ENCODE assay signal across 18 cellular contexts in the genomic region with DNA sequence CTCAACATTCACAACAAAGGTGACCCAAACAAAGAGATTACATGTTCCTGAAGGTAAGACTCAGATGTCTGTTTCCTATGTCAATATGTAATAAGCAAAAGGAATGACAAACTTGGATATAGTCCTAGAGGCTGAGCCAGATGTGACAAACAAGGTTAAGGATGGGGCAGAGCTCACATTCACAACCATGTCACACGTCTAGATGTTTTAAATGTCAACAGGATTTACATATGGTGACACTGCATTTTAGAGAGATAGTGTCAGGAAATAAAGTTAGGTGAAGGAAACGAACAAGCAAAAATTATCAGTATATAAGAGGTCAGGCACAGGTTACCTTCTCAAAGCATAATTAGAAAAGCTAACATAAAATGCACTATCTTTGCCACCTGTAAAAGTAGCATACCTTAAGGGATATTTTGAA. TPM values are rescaled to one million over a fixed set of nuclear protein-coding genes. Genes with fewer than 3 reads are reported as not detected.
DNase-seq lines count a peak whose midpoint lies in the region; ATAC-seq, FAIRE-seq and TF ChIP-seq lines count a peak whose summit lies in the region.
"Had no signal": no experiment of that assay in that cellular context is flagged by ENCODE, and none has a peak within 500 bp of the region (broad histone marks: within the 10 kb centered on the region; RNA-seq: fewer than 3 reads in every experiment).

No MANE protein-coding gene starts in this region.

- H3K18ac ChIP-seq in mesendoderm (ENCODE audit: low read length), result no peak overlapping the region

- H2AFZ ChIP-seq in K562 (ENCODE audit: low read depth, low read length), result peak overlapping the region; percentile 53
- no peak overlapping the region for H2AFZ ChIP-seq in HepG2 (ENCODE audit: low read length)

- H3K56ac ChIP-seq in mesendoderm (ENCODE audit: low read length), result no peak overlapping the region

- H3K4ac ChIP-seq in mesendoderm (ENCODE audit: low read depth, low read length), result no peak overlapping the region

- no peak for TF ChIP-seq POLR2A in K562 (conservative IDR thresholded peaks at IDR 0.05)
- no peak for TF ChIP-seq POLR2A in HepG2 (IDR thresholded peaks at IDR 0.05; ENCODE audit: insufficient read depth in 1 of 2, low read depth in 2 of 2, low read length in 2 of 2)

- 0 out of 4 replicates have a peak overlapping the region, but pooled peaks of 1 of the 2 experiments have one; percentile 0 for H3K9ac ChIP-seq in K562 (ENCODE audit: insufficient read depth in 1 of 2, low read depth in 2 of 2, low read length in 2 of 2)
- no peak overlapping the region for H3K9ac ChIP-seq in HepG2 (ENCODE audit: insufficient read depth, low read depth, low read length)
- H3K9ac ChIP-seq in mesendoderm (ENCODE audit: low read length), result no peak overlapping the region

- no peak for TF ChIP-seq CTCF in K562 (IDR thresholded peaks at IDR 0.05 in 2 of 3, conservative IDR thresholded peaks at IDR 0.05 in 1 of 3; ENCODE audit: insufficient read depth in 2 of 3, low read depth in 1 of 3, low read length in 3 of 3)
- TF ChIP-seq CTCF in HepG2 (CRISPR knock-in tag; IDR thresholded peaks at IDR 0.05), result no peak

- no TSS peak for BruUV-seq in K562 (replicated peaks; lab: Mats Ljungman, UMichigan)
- BruUV-seq in HepG2 (replicated peaks; lab: Mats Ljungman, UMichigan), result no TSS peak

- no peaks in the 10 kb centered on the region for H3K9me3 ChIP-seq in K562 (replicated peaks; ENCODE audit: control insufficient read depth, insufficient read depth, low read depth, low read length)
- no peaks in the 10 kb centered on the region for H3K9me3 ChIP-seq in HepG2 (ENCODE audit: low read length)
- H3K9me3 ChIP-seq: Caco-2, HAP-1 had no signal

- no peaks in the 10 kb centered on the region for H3K79me1 ChIP-seq in mesendoderm (ENCODE audit: low read length)

- peaks cover 26% of the 10 kb centered on the region for H3K79me2 ChIP-seq in K562 (ENCODE audit: control insufficient read depth, insufficient read depth, low read length)
- H3K79me2 ChIP-seq in HepG2 (ENCODE audit: insufficient read depth, low read length), result peaks cover 60% of the 10 kb centered on the region
- no peaks in the 10 kb centered on the region for H3K79me2 ChIP-seq in mesendoderm (ENCODE audit: control insufficient read depth, insufficient read depth, low read length)

- H3K4me1 ChIP-seq in K562 (replicated peaks in 1 of 2; ENCODE audit: control insufficient read depth in 2 of 2, insufficient read depth in 2 of 2, low read length in 2 of 2), result peaks cover 8 to 14% of the 10 kb centered on the region in 2 experiments; a peak in 4 of 5 replicates
- H3K4me1 ChIP-seq in HepG2 (ENCODE audit: insufficient read depth, low read length), result peaks cover 56% of the 10 kb centered on the region
- H3K4me1 ChIP-seq in mesendoderm (ENCODE audit: control insufficient read depth, low read depth, low read length), result no peaks in the 10 kb centered on the region
- H3K4me1 ChIP-seq: Caco-2, HAP-1 had no signal

- TF ChIP-seq RAD21 in K562 (CRISPR knock-in tag; conservative IDR thresholded peaks at IDR 0.05 in 1 of 2, IDR thresholded peaks at IDR 0.05 in 1 of 2), result no peak
- no peak for TF ChIP-seq RAD21 in HepG2 (CRISPR knock-in tag; IDR thresholded peaks at IDR 0.05)

- peak; percentile 77 for ATAC-seq in K562
- ATAC-seq in HepG2, result no peak
- no peak for ATAC-seq in HG02588 (IDR thresholded peaks at IDR 0.05; ENCODE audit: unreplicated experiment)

- CTCF ChIA-PET in K562 (lab: Yijun Ruan, JAX; ENCODE audit: low intra/inter-chr PET ratio) (no interaction called here), HepG2 (lab: Yijun Ruan, JAX; ENCODE audit: low intra/inter-chr PET ratio, low total read pairs) (no interaction called here)

- FAIRE-seq in K562 (lab: Jason Lieb, UNC) (peak; percentile 46), HepG2 (lab: Jason Lieb, UNC) (no peak)
- FAIRE-seq: G401.6, GM12892, H54 had no signal

- no peak overlapping the region for H2BK120ac ChIP-seq in mesendoderm (ENCODE audit: low read depth, low read length)

- H3K36me3 ChIP-seq in K562 (ENCODE audit: control insufficient read depth, insufficient read depth, low read length) (no peaks in the 10 kb centered on the region), HepG2 (replicated peaks in 1 of 2; ENCODE audit: control insufficient read depth in 1 of 2, insufficient read depth in 2 of 2, low read length in 2 of 2) (no peaks in the 10 kb centered on the region; a peak in 1 of 5 replicates), mesendoderm (ENCODE audit: control insufficient read depth, insufficient read depth, low read length) (no peaks in the 10 kb centered on the region)
- H3K36me3 ChIP-seq: HAP-1 had no signal

- H2BK5ac ChIP-seq in mesendoderm (ENCODE audit: low read length), result no peak overlapping the region

- WGBS in K562 (ENCODE audit: insufficient coverage, low coverage, missing lambda C conversion rate), result 2% methylated on average over 2 of the region's 2 CpGs
- 55% methylated on average over 2 of the region's 2 CpGs for WGBS in HepG2 (ENCODE audit: low lambda C conversion rate)
- no CpG with 5 or more reads among the region's 2 CpGs for WGBS in mesendoderm (ENCODE audit: extremely low coverage, insufficient coverage, low lambda C conversion rate)

- H2AK5ac ChIP-seq in mesendoderm (ENCODE audit: low read length), result no peak overlapping the region

- H4K8ac ChIP-seq in mesendoderm (ENCODE audit: low read depth, low read length), result no peak overlapping the region

- H3K9me1 ChIP-seq in K562 (ENCODE audit: control insufficient read depth, insufficient read depth, low read length), result no peaks in the 10 kb centered on the region

- TF ChIP-seq EP300 in K562 (IDR thresholded peaks at IDR 0.05; ENCODE audit: low read length) (no peak), HepG2 (IDR thresholded peaks at IDR 0.05; ENCODE audit: low read depth in 2 of 2, low read length in 2 of 2) (no peak), HepG2 (CRISPR knock-in tag; IDR thresholded peaks at IDR 0.05; ENCODE audit: borderline replicate concordance) (no peak)

- H4K20me1 ChIP-seq in K562 (replicated peaks; ENCODE audit: control insufficient read depth, insufficient read depth, low read length), result no peaks in the 10 kb centered on the region
- H4K20me1 ChIP-seq in HepG2 (ENCODE audit: insufficient read depth, low read length), result no peaks in the 10 kb centered on the region

- in situ Hi-C loops in K562 (cut with MboI) (no loop called here), HepG2 (cut with HindIII; ENCODE audit: extremely low pct_ligation_motif_present, low pct_unique_long_range_greater_than_20kb) (no loop called here)

- H2BK15ac ChIP-seq in mesendoderm (replicated peaks; ENCODE audit: low read depth), result no peak overlapping the region

- POLR2A ChIA-PET in K562 (lab: Yijun Ruan, JAX) (interaction anchor here (0.7 to 1.9 kb wide), 5 partner anchors 9 to 26 kb away, joined by 3 to 6 read pairs (median 3); no protein-coding TSS in a partner anchor), HepG2 (lab: Yijun Ruan, JAX) (no interaction called here)

- peak overlapping the region; percentile 40 for H3K27ac ChIP-seq in K562 (ENCODE audit: extremely low read depth, low read depth, low read length)
- no peak overlapping the region for H3K27ac ChIP-seq in HepG2 (ENCODE audit: extremely low read length, insufficient read depth, low read length)
- no peak overlapping the region for H3K27ac ChIP-seq in mesendoderm (ENCODE audit: low read depth, low read length)

- no peaks in the 10 kb centered on the region for H3K27me3 ChIP-seq in K562 (ENCODE audit: control insufficient read depth in 2 of 2, insufficient read depth in 2 of 2, low read length in 2 of 2)
- no peaks in the 10 kb centered on the region for H3K27me3 ChIP-seq in HepG2 (ENCODE audit: control insufficient read depth in 1 of 2, insufficient read depth in 2 of 2, low read length in 2 of 2)
- peaks cover 2% of the 10 kb centered on the region for H3K27me3 ChIP-seq in mesendoderm (ENCODE audit: insufficient read depth, low read length, poor library complexity)

- H4K5ac ChIP-seq in mesendoderm (ENCODE audit: low read length), result no peak overlapping the region

- intact Hi-C loops in K562 (cut with micrococcal nuclease) (loop anchor here (10.0 kb wide), 1 partner anchor 406 kb away; no protein-coding TSS in a partner anchor), HepG2 (cut with micrococcal nuclease; ENCODE audit: unreplicated experiment) (loop anchor here (10.0 kb wide), 1 partner anchor 174 kb away; no protein-coding TSS in a partner anchor)

- H3K4me3 ChIP-seq in K562 (no peak overlapping the region), HepG2 (replicated peaks in 1 of 3; ENCODE audit: insufficient read depth in 1 of 3, low read depth in 2 of 3, low read length in 3 of 3) (no peak overlapping the region), mesendoderm (ENCODE audit: low read length) (no peak overlapping the region)
- H3K4me3 ChIP-seq: HAP-1 had no signal

- DNase-seq in K562 (ENCODE audit: extremely low read depth in 1 of 4, low spot score in 3 of 4) (peak in 2 of 4 experiments; percentile 45 to 48), HepG2 (ENCODE audit: low spot score) (no peak), mesendoderm (peak; percentile 11), cerebellar cortex (ENCODE audit: low spot score) (no peak), hippocampal formation (lab: John Stamatoyannopoulos, UW) (no peak)
- DNase-seq: C1 segment of cervical spinal cord; Caco-2; CD4-positive, alpha-beta memory T cell; DMS153; DND-41; GOT3; HFFc6 had no signal

- H3K23ac ChIP-seq in mesendoderm (ENCODE audit: low read length), result no peak overlapping the region

- H3K4me2 ChIP-seq in K562 (ENCODE audit: insufficient read depth, low read length) (peak overlapping the region; percentile 47), HepG2 (ENCODE audit: low read depth, low read length) (no peak overlapping the region), mesendoderm (ENCODE audit: low read length) (no peak overlapping the region)

RNA-seq across cellular contexts. Expression of gene RELN, which starts 8.4 kb away (rescaled TPM):
- total RNA-seq in K562 (2011; cell fraction: chromatin; rRNA removed; ENCODE audit: low replicate concordance), result 72.2 and 98.2 TPM in 2 replicates
- 75.9 and 76.6 TPM in 2 replicates for total RNA-seq in K562 (2011; cell fraction: nucleolus; rRNA removed)
- 90.5 and 107 TPM in 2 replicates for total RNA-seq in K562 (2011; cell fraction: nucleoplasm; rRNA removed)
- total RNA-seq in K562 (2014; rRNA removed), result 18.1 and 22.3 TPM in 2 replicates
- 21.5 and 22.2 TPM in 2 replicates for total RNA-seq in K562 (2014; rRNA removed; fragmentation: Illumina TruSeq; extraction: Trizol)
- 16.5 and 17.4 TPM in 2 replicates for total RNA-seq in K562 (2015; rRNA removed; fragmentation: Illumina TruSeq; extraction: Trizol)
- 25.1 and 25.9 TPM in 2 replicates for total RNA-seq in K562 (2021)
- polyA plus RNA-seq in K562 (2011; rRNA removed), result 34.2 and 43.2 TPM in 2 replicates
- polyA plus RNA-seq in K562 (2011; cell fraction: cytosol; rRNA removed), result 34.8 and 41.8 TPM in 2 replicates
- polyA plus RNA-seq in K562 (2011; cell fraction: nucleus; rRNA removed), result 36.2 TPM in 2 replicates
- 19.0 and 23.5 TPM in 2 replicates for polyA plus RNA-seq in K562 (2012)
- 24.4 and 24.5 TPM in 2 replicates for polyA plus RNA-seq in K562 (2014; fragmentation: Illumina TruSeq; extraction: Trizol)
- 10 to 100 TPM; 12.9 to 15.3 TPM for polyA plus RNA-seq in K562 (2014; fragmentation: Nextera tagmentation; extraction: Ambion mirVana)
- polyA plus RNA-seq in K562 (2014; rRNA removed), result 17.1 and 23.6 TPM in 2 replicates
- polyA minus RNA-seq in K562 (2011; rRNA and poly(A)+ RNA removed), result 162 and 229 TPM in 2 replicates
- polyA minus RNA-seq in K562 (2011; cell fraction: cytosol; rRNA and poly(A)+ RNA removed), result 65.4 and 75.6 TPM in 2 replicates
- polyA minus RNA-seq in K562 (2011; cell fraction: nucleus; rRNA and poly(A)+ RNA removed), result 45.0 and 71.8 TPM in 2 replicates
- 215 and 332 TPM in 2 replicates for total RNA-seq in HepG2 (2016; rRNA removed; fragmentation: Illumina TruSeq; extraction: Trizol)
- total RNA-seq in HepG2 (2016; cell fraction: cytosol; rRNA removed; fragmentation: Illumina TruSeq; extraction: Trizol; ENCODE audit: low read depth), result 23.9 and 26.0 TPM in 2 replicates
- total RNA-seq in HepG2 (2016; cell fraction: insoluble cytoplasmic fraction; rRNA removed; fragmentation: Illumina TruSeq; extraction: Trizol), result 200 and 312 TPM in 2 replicates
- 56.5 and 64.5 TPM in 2 replicates for total RNA-seq in HepG2 (2016; cell fraction: membrane; rRNA removed; fragmentation: Illumina TruSeq; extraction: Trizol)
- 458 and 519 TPM in 2 replicates for total RNA-seq in HepG2 (2016; cell fraction: nucleus; rRNA removed; fragmentation: Illumina TruSeq; extraction: Trizol)
- 286 and 315 TPM in 2 replicates for polyA plus RNA-seq in HepG2 (2011; rRNA removed)
- 177 and 216 TPM in 2 replicates for polyA plus RNA-seq in HepG2 (2011; cell fraction: cytosol; rRNA removed)
- 111 and 118 TPM in 2 replicates for polyA plus RNA-seq in HepG2 (2011; cell fraction: nucleus; rRNA removed)
- 105 and 145 TPM in 2 replicates for polyA plus RNA-seq in HepG2 (2012)
- polyA plus RNA-seq in HepG2 (2016; cell fraction: cytosol; fragmentation: Illumina TruSeq; extraction: Trizol; ENCODE audit: low read depth), result 15.1 and 19.0 TPM in 2 replicates
- 197 and 206 TPM in 2 replicates for polyA plus RNA-seq in HepG2 (2016; cell fraction: insoluble cytoplasmic fraction; fragmentation: Illumina TruSeq; extraction: Trizol; ENCODE audit: low read depth)
- 34.3 and 38.7 TPM in 2 replicates for polyA plus RNA-seq in HepG2 (2016; cell fraction: membrane; fragmentation: Illumina TruSeq; extraction: Trizol; ENCODE audit: low read depth)
- polyA plus RNA-seq in HepG2 (2016; cell fraction: nucleus; fragmentation: Illumina TruSeq; extraction: Trizol; ENCODE audit: insufficient read depth, low read depth), result 482 and 501 TPM in 2 replicates
- polyA minus RNA-seq in HepG2 (2011; rRNA and poly(A)+ RNA removed; ENCODE audit: low replicate concordance), result 0.56 and 1,033 TPM in 2 replicates
- polyA minus RNA-seq in HepG2 (2011; cell fraction: cytosol; rRNA and poly(A)+ RNA removed), result 328 and 381 TPM in 2 replicates
- polyA minus RNA-seq in HepG2 (2011; cell fraction: nucleus; rRNA and poly(A)+ RNA removed), result 302 and 328 TPM in 2 replicates
- 0.60 TPM for polyA plus RNA-seq in mesendoderm (2013, experiment 1 of 2)
- polyA plus RNA-seq in mesendoderm (2013, experiment 2 of 2), result 0.52 TPM
- total RNA-seq: A673; CD4-positive, alpha-beta memory T cell had no signal
- polyA plus RNA-seq: CD4-positive, alpha-beta memory T cell had no signal

Comparison
In these comparisons a context has a peak if more than half of its experiments do, and no peak if none do; other contexts are left out.
1. Of the 241 proteins assayed by ChIP-seq in both HepG2 and K562: peak only in HepG2: BCL6, CEBPG and GATAD2A; only in K562: ARID3A, DPF2, EHMT2, FOXK2, MAFF, MAFG and 4 more; in both: none; in neither: 223; mixed calls (peak in some experiments, not most) for 5.